Comparison of ENCODE assay signal across 8 cellular contexts in the genomic region with DNA sequence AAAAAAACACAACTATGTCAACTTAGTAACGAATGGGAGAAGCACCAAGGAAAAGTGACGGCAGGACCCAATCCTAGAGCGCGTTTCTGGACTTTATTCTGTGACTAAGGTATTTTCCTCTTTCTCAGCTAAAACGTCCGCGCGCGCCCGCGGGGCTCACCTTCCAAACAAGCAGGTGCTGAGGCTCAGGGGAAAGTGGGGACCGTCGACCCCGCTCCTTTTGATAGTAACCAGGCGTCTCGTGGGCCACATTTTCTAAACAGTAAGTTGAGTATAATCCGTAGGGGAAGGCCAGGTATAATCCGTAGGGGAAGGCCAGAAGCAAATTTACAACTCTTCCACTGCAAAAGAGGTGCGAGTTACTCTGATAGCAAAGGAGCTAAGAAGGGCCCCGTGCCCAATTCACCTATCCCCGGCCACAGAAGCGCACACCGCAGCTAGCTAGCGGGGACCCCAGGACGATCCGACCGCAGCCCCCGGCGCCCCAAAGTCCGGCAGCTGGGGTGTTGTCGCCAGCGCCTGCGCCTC. TPM values are rescaled to one million over a fixed set of nuclear protein-coding genes. Genes with fewer than 3 reads are reported as not detected.
DNase-seq lines count a peak whose midpoint lies in the region; ATAC-seq, FAIRE-seq and TF ChIP-seq lines count a peak whose summit lies in the region.

No MANE protein-coding gene starts in this region.

- TF ChIP-seq CTCF in PC-9 (conservative IDR thresholded peaks at IDR 0.05) = no peak
- no peak for TF ChIP-seq CTCF in dorsolateral prefrontal cortex (IDR thresholded peaks at IDR 0.05 in 54 of 56, conservative IDR thresholded peaks at IDR 0.05 in 2 of 56; ENCODE audit: low read depth in 1 of 56, partially characterized antibody in 56 of 56)

- H3K4me3 Mint-ChIP-seq in naive thymus-derived CD8-positive, alpha-beta T cell = peak overlapping the region; percentile 71 to 90 (median 86)

- peak overlapping the region; percentile 70 for H2AFZ ChIP-seq in PC-9

- peak overlapping the region in 3 of 10 donors; percentile 34 to 77 (median 62) for H3K27ac Mint-ChIP-seq in naive thymus-derived CD8-positive, alpha-beta T cell

- peak overlapping the region; percentile 91 for H3K4me2 ChIP-seq in PC-9

- H3K4me1 ChIP-seq in PC-9 (replicated peaks; ENCODE audit: insufficient read depth) = peaks cover 30% of the 10 kb centered on the region

- peaks cover 22 to 44% (median 29%) of the 10 kb centered on the region in 5 donors for H3K27me3 Mint-ChIP-seq in naive thymus-derived CD8-positive, alpha-beta T cell

- H3K27ac ChIP-seq in PC-9 (no peak overlapping the region), dorsolateral prefrontal cortex (no peak overlapping the region)

- 0 out of 2 replicates have a peak, but pooled peaks cover 2% of the 10 kb centered on the region for H4K20me1 ChIP-seq in PC-9 (ENCODE audit: insufficient read depth)

- no peak for ATAC-seq in naive thymus-derived CD8-positive, alpha-beta T cell
- no peak for ATAC-seq in HG03095 (IDR thresholded peaks at IDR 0.05; ENCODE audit: unreplicated experiment)

- no TSS peak for BruUV-seq in PC-9 (replicated peaks; lab: Mats Ljungman, UMichigan)

- H3F3A ChIP-seq in PC-9 (ENCODE audit: insufficient read depth, low read depth) = no peaks in the 10 kb centered on the region

- H3K4me1 Mint-ChIP-seq in naive thymus-derived CD8-positive, alpha-beta T cell = peaks cover 6 to 24% (median 16%) of the 10 kb centered on the region in 4 donors

- intact Hi-C loops in PC-9 (cut with micrococcal nuclease; ENCODE audit: unreplicated experiment) (no loop called here), dorsolateral prefrontal cortex (cut with DNase I) (no loop called here)

- peaks cover 18% of the 10 kb centered on the region for H3K36me3 ChIP-seq in PC-9 (ENCODE audit: low read depth)

- no peaks in the 10 kb centered on the region for H3K9me2 ChIP-seq in PC-9 (ENCODE audit: insufficient read depth)

- H3K4me3 ChIP-seq in PC-9 = peak overlapping the region; percentile 71
- H3K4me3 ChIP-seq in dorsolateral prefrontal cortex = peak overlapping the region in 58 of 59 donors; percentile 43 to 79 (median 62)

- no peaks in the 10 kb centered on the region for H3K9me3 ChIP-seq in PC-9 (ENCODE audit: insufficient read depth, low read depth)

- CTCF ChIA-PET in PC-9 (lab: Charles Lee) = no interaction called here

- POLR2A ChIA-PET in PC-9 (lab: Charles Lee; ENCODE audit: unreplicated experiment) = no interaction called here
- POLR2A ChIA-PET in naive thymus-derived CD8-positive, alpha-beta T cell (lab: Charles Lee) = no interaction called here

- FAIRE-seq in GM18507 (lab: Jason Lieb, UNC) = peak; percentile 9

- no peaks in the 10 kb centered on the region for H3K36me3 Mint-ChIP-seq in naive thymus-derived CD8-positive, alpha-beta T cell

- no peaks in the 10 kb centered on the region for H3K27me3 ChIP-seq in PC-9 (ENCODE audit: insufficient read depth, low read depth)
- H3K27me3 ChIP-seq in dorsolateral prefrontal cortex = peaks cover 0 to 64% (median 49%) of the 10 kb centered on the region in 45 donors

- H3K9me3 Mint-ChIP-seq in naive thymus-derived CD8-positive, alpha-beta T cell = no peaks in the 10 kb centered on the region

- no peak for DNase-seq in GM18507 (ENCODE audit: extremely low spot score, insufficient read length, low read depth)
- DNase-seq in PC-9 = no peak
- DNase-seq in dorsolateral prefrontal cortex = no peak
- DNase-seq in naive thymus-derived CD8-positive, alpha-beta T cell = peak in 3 of 10 donors; percentile 15 to 25 (median 24)
- DNase-seq in midbrain (lab: John Stamatoyannopoulos, UW) = no peak
- no peak for DNase-seq in stimulated activated naive CD4-positive, alpha-beta T cell treated with Interleukin-2 at 50 U/mL for 16 hours (lab: John Stamatoyannopoulos, UW)
- DNase-seq in GF-D8 (lab: John Stamatoyannopoulos, UW) = no peak

- peaks cover 51% of the 10 kb centered on the region for H3K79me2 ChIP-seq in PC-9 (ENCODE audit: low read depth)

RNA-seq across cellular contexts. Expression of a gene that starts 0.7 kb away (rescaled TPM):
- total RNA-seq in PC-9 (2021) (75.2 and 114 TPM in 2 replicates), dorsolateral prefrontal cortex (1 to 10 TPM in 13 of 120 experiments, under 1 TPM in 88, not detected in 19; 0.03 to 5.4 (median 0.28) TPM)
- total RNA-seq in naive thymus-derived CD8-positive, alpha-beta T cell = under 1 TPM; 0.08 to 0.34 TPM
- 1 to 10 TPM in 1 of 3 donors, under 1 TPM in 1, not detected in 1; 0.77 to 2.4 TPM for polyA plus RNA-seq in naive thymus-derived CD8-positive, alpha-beta T cell

Comparison
In these comparisons a context has a peak if more than half of its experiments do, and no peak if none do; other contexts are left out.
1. RNA of a gene that starts 0.7 kb away (total RNA-seq): 75.2 to 114 TPM in PC-9; 0.08 to 0.34 TPM in naive thymus-derived CD8-positive, alpha-beta T cell and 0.03 to 5.4 TPM in dorsolateral prefrontal cortex; every median in the first group is over 10 times any median in the second.